In genomic region chr5:91281409-91281808, GRCh38 we compare ENCODE assay signal across 8 cellular contexts.
DNase-seq lines count a peak whose midpoint lies in the region; ATAC-seq and TF ChIP-seq lines count a peak whose summit lies in the region.

No MANE protein-coding gene starts in this region.

- H3K27me3 ChIP-seq in brain microvascular endothelial cell (replicated peaks) (no peaks in the 10 kb centered on the region), muscle layer of colon (ENCODE audit: control insufficient read depth in 1 of 2, insufficient read depth in 2 of 2, low read length in 2 of 2) (no peaks in the 10 kb centered on the region), GM23338 (ENCODE audit: insufficient read depth) (peaks cover 36% of the 10 kb centered on the region)

- H3K4me3 ChIP-seq in HFF-Myc (replicated peaks; ENCODE audit: low read depth, low read length) (peak overlapping the region; percentile 45; the same call in 1 of the 2 replicates), brain microvascular endothelial cell (ENCODE audit: low read depth, low read length) (no peak overlapping the region), muscle layer of colon (ENCODE audit: low read depth in 1 of 2, low read length in 2 of 2) (no peak overlapping the region), GM23338 (no peak overlapping the region)

- peaks cover 19% of the 10 kb centered on the region for H3K4me1 ChIP-seq in muscle layer of colon (ENCODE audit: insufficient read depth, low read length)
- H3K4me1 ChIP-seq in GM23338 (ENCODE audit: insufficient read depth), result peaks cover 10% of the 10 kb centered on the region; the same call in 1 of the 2 replicates

- H3K4me3 Mint-ChIP-seq in GM23338, result no peak overlapping the region

- H3K4me2 ChIP-seq in GM23338, result no peak overlapping the region; the same call in 1 of the 2 replicates

- peaks cover 10% of the 10 kb centered on the region for H3K4me1 Mint-ChIP-seq in GM23338

- in situ Hi-C loops in brain microvascular endothelial cell (cut with HindIII; ENCODE audit: low pct_ligation_motif_present, low sequenced_read_pairs), result no loop called here

- peak overlapping the region; percentile 98 for H3K27ac ChIP-seq in brain microvascular endothelial cell
- peak overlapping the region; percentile 89 for H3K27ac ChIP-seq in muscle layer of colon (ENCODE audit: low read depth, low read length)
- no peak overlapping the region for H3K27ac ChIP-seq in GM23338 (ENCODE audit: low read depth)

- H3K9ac ChIP-seq in muscle layer of colon (ENCODE audit: low read length), result peak overlapping the region; percentile 92

- peaks cover 12% of the 10 kb centered on the region for H3K27me3 Mint-ChIP-seq in GM23338 (ENCODE audit: insufficient read depth, low read depth, poor library complexity)

- H3K36me3 Mint-ChIP-seq in GM23338 (ENCODE audit: low read depth), result peaks cover 5% of the 10 kb centered on the region; the same call in 2 of the 3 replicates

- H2AFZ ChIP-seq in GM23338, result no peak overlapping the region; the same call in 1 of the 2 replicates

- peaks cover 6% of the 10 kb centered on the region; the same call in 1 of the 2 replicates for H3F3A ChIP-seq in GM23338 (replicated peaks; ENCODE audit: low read depth)

- DNase-seq in AG08396 (ENCODE audit: low spot score), result peak; percentile 50
- DNase-seq in HFF-Myc (ENCODE audit: extremely low read depth, low read depth), result peak; percentile 52
- no peak for DNase-seq in brain microvascular endothelial cell
- DNase-seq in hippocampal formation (lab: John Stamatoyannopoulos, UW), result no peak
- DNase-seq in GM23338 (ENCODE audit: low spot score), result no peak
- no peak for DNase-seq in activated CD4-positive, CD25-positive, alpha-beta regulatory T cell treated with anti-CD3 and anti-CD28 coated beads, Interleukin-2, amount 50 U/mL, for 72 hours

- no peak for ATAC-seq in GM19467 (IDR thresholded peaks at IDR 0.05; ENCODE audit: unreplicated experiment)
- no peak for ATAC-seq in GM23338

- TF ChIP-seq CTCF in HFF-Myc (IDR thresholded peaks at IDR 0.05; ENCODE audit: low read depth, low read length, missing control alignments), result no peak
- no peak for TF ChIP-seq CTCF in brain microvascular endothelial cell (IDR thresholded peaks at IDR 0.05; ENCODE audit: low read depth, low read length, missing control alignments)
- TF ChIP-seq CTCF in GM23338 (conservative IDR thresholded peaks at IDR 0.05; ENCODE audit: low read depth in 2 of 2), result no peak

- no peaks in the 10 kb centered on the region for H3K79me2 ChIP-seq in GM23338 (replicated peaks; ENCODE audit: insufficient read depth)

- no peaks in the 10 kb centered on the region for H3K9me3 ChIP-seq in muscle layer of colon (ENCODE audit: low read length)

- H3K9me3 Mint-ChIP-seq in GM23338, result peaks cover 5% of the 10 kb centered on the region; the same call in 1 of the 3 replicates

- H3K36me3 ChIP-seq in brain microvascular endothelial cell (replicated peaks) (no peaks in the 10 kb centered on the region), muscle layer of colon (ENCODE audit: insufficient read depth, low read length) (no peaks in the 10 kb centered on the region), GM23338 (ENCODE audit: insufficient read depth) (no peaks in the 10 kb centered on the region)

- no peaks in the 10 kb centered on the region for H3K9me2 ChIP-seq in GM23338 (ENCODE audit: insufficient read depth)

- no peaks in the 10 kb centered on the region for H4K20me1 ChIP-seq in GM23338 (replicated peaks; ENCODE audit: insufficient read depth)

- no peak overlapping the region for H3K27ac Mint-ChIP-seq in GM23338

TF ChIP-seq in GM23338, 12 proteins besides CTCF, POLR2A, EP300 and RAD21 (continues in another document):
- no peak for TF ChIP-seq NANOG (IDR thresholded peaks at IDR 0.05; ENCODE audit: borderline replicate concordance)
- no peak for TF ChIP-seq EZH2 (IDR thresholded peaks at IDR 0.05; ENCODE audit: low read depth, unreplicated experiment)
- no peak for TF ChIP-seq ZNF331 (CRISPR knock-in tag; IDR thresholded peaks at IDR 0.05; ENCODE audit: low read depth)
- TF ChIP-seq EZH2phosphoT487 (IDR thresholded peaks at IDR 0.05; ENCODE audit: unreplicated experiment), result no peak
- TF ChIP-seq ZNF114 (CRISPR knock-in tag; IDR thresholded peaks at IDR 0.05), result no peak
- TF ChIP-seq REST (IDR thresholded peaks at IDR 0.05; ENCODE audit: unreplicated experiment), result no peak
- TF ChIP-seq STAT1 (IDR thresholded peaks at IDR 0.05; ENCODE audit: unreplicated experiment), result no peak
- TF ChIP-seq POLR2AphosphoS5 (IDR thresholded peaks at IDR 0.05; ENCODE audit: low read depth), result no peak
- no peak for TF ChIP-seq JUNB (IDR thresholded peaks at IDR 0.05; ENCODE audit: unreplicated experiment)
- no peak for TF ChIP-seq CREB1 (CRISPR knock-in tag; IDR thresholded peaks at IDR 0.05; ENCODE audit: low read depth)
- TF ChIP-seq, protein P1, sequence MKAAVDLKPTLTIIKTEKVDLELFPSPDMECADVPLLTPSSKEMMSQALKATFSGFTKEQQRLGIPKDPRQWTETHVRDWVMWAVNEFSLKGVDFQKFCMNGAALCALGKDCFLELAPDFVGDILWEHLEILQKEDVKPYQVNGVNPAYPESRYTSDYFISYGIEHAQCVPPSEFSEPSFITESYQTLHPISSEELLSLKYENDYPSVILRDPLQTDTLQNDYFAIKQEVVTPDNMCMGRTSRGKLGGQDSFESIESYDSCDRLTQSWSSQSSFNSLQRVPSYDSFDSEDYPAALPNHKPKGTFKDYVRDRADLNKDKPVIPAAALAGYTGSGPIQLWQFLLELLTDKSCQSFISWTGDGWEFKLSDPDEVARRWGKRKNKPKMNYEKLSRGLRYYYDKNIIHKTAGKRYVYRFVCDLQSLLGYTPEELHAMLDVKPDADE (IDR thresholded peaks at IDR 0.05), result no peak

Comparison
In these comparisons a context has a peak if more than half of its experiments do, and no peak if none do; other contexts are left out.
1. DNase-seq: peak in AG08396 (single experiment) and HFF-Myc (single experiment); none in brain microvascular endothelial cell (single experiment), hippocampal formation (0 of 2), GM23338 (single experiment) and activated CD4-positive, CD25-positive, alpha-beta regulatory T cell treated with anti-CD3 and anti-CD28 coated beads, Interleukin-2, amount 50 U/mL, for 72 hours (single experiment).